ENCODE assay signal across 18 cellular contexts in genomic region chr17:37521821-37522220, GRCh38. TPM values are rescaled to one million over a fixed set of nuclear protein-coding genes. Genes with fewer than 3 reads are reported as not detected.
DNase-seq lines count a peak whose midpoint lies in the region; ATAC-seq and TF ChIP-seq lines count a peak whose summit lies in the region.
"Had no signal": no experiment of that assay in that cellular context is flagged by ENCODE, and none has a peak within 500 bp of the region (broad histone marks: within the 10 kb centered on the region; RNA-seq: fewer than 3 reads in every experiment).

No MANE protein-coding gene starts in this region.

- H3K36me3 Mint-ChIP-seq in activated naive CD8-positive, alpha-beta T cell = peaks cover 5% of the 10 kb centered on the region
- peaks cover 10% of the 10 kb centered on the region for H3K36me3 Mint-ChIP-seq in activated naive CD8-positive, alpha-beta T cell treated with anti-CD3 and anti-CD28 coated beads for 36 hours
- H3K36me3 Mint-ChIP-seq in H9 (ENCODE audit: insufficient read depth in 1 of 3, low read depth in 3 of 3) = peaks cover 3 to 42% (median 31%) of the 10 kb centered on the region in 3 experiments; a peak in 6 of 7 replicates
- H3K36me3 Mint-ChIP-seq in stimulated activated effector memory CD8-positive, alpha-beta T cell treated with anti-CD3 and anti-CD28 coated beads, Interleukin-12 subunit alpha, Interleukin-12 subunit beta, amount 100 ng/mL, for 72 hours = peaks cover 83% of the 10 kb centered on the region

- H3K79me1 ChIP-seq in H9 (ENCODE audit: insufficient read depth, low read depth, low read length, poor library complexity, severe bottlenecking) = no peaks in the 10 kb centered on the region

- no peak for TF ChIP-seq CTCF in H9 (conservative IDR thresholded peaks at IDR 0.05)
- no peak for TF ChIP-seq CTCF in left ventricle myocardium inferior (IDR thresholded peaks at IDR 0.05; ENCODE audit: borderline replicate concordance)

- no peak overlapping the region for H3K4me3 ChIP-seq in left ventricle myocardium inferior

- no peaks in the 10 kb centered on the region for H3K27me3 Mint-ChIP-seq in activated naive CD8-positive, alpha-beta T cell
- H3K27me3 Mint-ChIP-seq in activated naive CD8-positive, alpha-beta T cell treated with anti-CD3 and anti-CD28 coated beads for 36 hours = no peaks in the 10 kb centered on the region
- no peaks in the 10 kb centered on the region for H3K27me3 Mint-ChIP-seq in H9 (ENCODE audit: low read depth)

- no peak overlapping the region for H4K8ac ChIP-seq in H9 (replicated peaks; ENCODE audit: insufficient read length, low read depth, low read length)

- no peak overlapping the region for H3K9ac ChIP-seq in H9 (ENCODE audit: extremely low read depth, insufficient read length, low read length)
- H3K9ac ChIP-seq: KMS-11 had no signal

- no peak overlapping the region for H3K23ac ChIP-seq in H9 (ENCODE audit: insufficient read length, low read depth, low read length)

- no peak for DNase-seq in activated naive CD8-positive, alpha-beta T cell treated with anti-CD3 and anti-CD28 coated beads for 36 hours
- DNase-seq in H9 (no peak), left ventricle myocardium inferior (no peak), NCI-H1105 (lab: John Stamatoyannopoulos, UW) (no peak)
- DNase-seq in stimulated activated effector memory CD8-positive, alpha-beta T cell treated with anti-CD3 and anti-CD28 coated beads, Interleukin-12 subunit alpha, Interleukin-12 subunit beta, amount 100 ng/mL, for 72 hours (ENCODE audit: low spot score in 2 of 2) = no peak
- DNase-seq: AML-193, DMS 273 treated with DMSO at 0.1 percent for 48 hours, HFFc6, NCI-H1092, NCI-H187, NCI-H2171 treated with DMSO at 0.1 percent for 48 hours, NCI-H510A, NCI-H82, SHP77 had no signal

- H3K27ac Mint-ChIP-seq in activated naive CD8-positive, alpha-beta T cell = peak overlapping the region; percentile 50
- H3K27ac Mint-ChIP-seq in activated naive CD8-positive, alpha-beta T cell treated with anti-CD3 and anti-CD28 coated beads for 36 hours = no peak overlapping the region
- peak overlapping the region; percentile 2 to 65 (median 49); a peak in 4 of 7 replicates for H3K27ac Mint-ChIP-seq in H9
- peak overlapping the region; percentile 68 for H3K27ac Mint-ChIP-seq in stimulated activated effector memory CD8-positive, alpha-beta T cell treated with anti-CD3 and anti-CD28 coated beads, Interleukin-12 subunit alpha, Interleukin-12 subunit beta, amount 100 ng/mL, for 72 hours
- H3K27ac Mint-ChIP-seq: HFFc6 had no signal

- H3K56ac ChIP-seq in H9 (ENCODE audit: insufficient read length, low read depth, low read length) = no peak overlapping the region

- H3K79me2 ChIP-seq in H9 (ENCODE audit: insufficient read depth, low read length) = no peaks in the 10 kb centered on the region

- H4K5ac ChIP-seq in H9 (ENCODE audit: insufficient read length, low read depth, low read length) = no peak overlapping the region

- ATAC-seq in stimulated activated effector memory CD8-positive, alpha-beta T cell treated with anti-CD3 and anti-CD28 coated beads, Interleukin-12 subunit alpha, Interleukin-12 subunit beta, amount 100 ng/mL, for 72 hours = no peak
- no peak for ATAC-seq in GM18517 (IDR thresholded peaks at IDR 0.05; ENCODE audit: unreplicated experiment)
- ATAC-seq: Panc1 had no signal

- peaks cover 20% of the 10 kb centered on the region for H3K4me1 Mint-ChIP-seq in activated naive CD8-positive, alpha-beta T cell (ENCODE audit: low read depth)
- peaks cover 16% of the 10 kb centered on the region for H3K4me1 Mint-ChIP-seq in activated naive CD8-positive, alpha-beta T cell treated with anti-CD3 and anti-CD28 coated beads for 36 hours
- no peaks in the 10 kb centered on the region for H3K4me1 Mint-ChIP-seq in H9
- H3K4me1 Mint-ChIP-seq in stimulated activated effector memory CD8-positive, alpha-beta T cell treated with anti-CD3 and anti-CD28 coated beads, Interleukin-12 subunit alpha, Interleukin-12 subunit beta, amount 100 ng/mL, for 72 hours = peaks cover 26% of the 10 kb centered on the region

- no peak overlapping the region for H2BK5ac ChIP-seq in H9 (ENCODE audit: insufficient read length, low read length)

- no peaks in the 10 kb centered on the region for H4K20me1 ChIP-seq in H9 (ENCODE audit: control insufficient read depth, insufficient read depth, insufficient read length)

- no peak overlapping the region for H2AFZ ChIP-seq in H9 (ENCODE audit: low read length)

- no peak overlapping the region for H2AK5ac ChIP-seq in H9 (ENCODE audit: insufficient read length, low read length)

- H4K91ac ChIP-seq in H9 (ENCODE audit: insufficient read length, low read depth, low read length) = no peak overlapping the region

- no peak overlapping the region for H3K4ac ChIP-seq in H9 (ENCODE audit: low read depth, low read length)

- no peak overlapping the region for H3K4me3 Mint-ChIP-seq in activated naive CD8-positive, alpha-beta T cell
- H3K4me3 Mint-ChIP-seq in activated naive CD8-positive, alpha-beta T cell treated with anti-CD3 and anti-CD28 coated beads for 36 hours = no peak overlapping the region
- H3K4me3 Mint-ChIP-seq in H9 = no peak overlapping the region
- H3K4me3 Mint-ChIP-seq in stimulated activated effector memory CD8-positive, alpha-beta T cell treated with anti-CD3 and anti-CD28 coated beads, Interleukin-12 subunit alpha, Interleukin-12 subunit beta, amount 100 ng/mL, for 72 hours = no peak overlapping the region
- H3K4me3 Mint-ChIP-seq: HFFc6 had no signal

- no peak overlapping the region for H3K18ac ChIP-seq in H9 (ENCODE audit: insufficient read length, low read depth, low read length)

- H2BK12ac ChIP-seq in H9 (ENCODE audit: insufficient read length, low read depth, low read length) = no peak overlapping the region

- no peak overlapping the region for H2BK15ac ChIP-seq in H9 (ENCODE audit: low read depth, low read length)

- no peaks in the 10 kb centered on the region for H3K27me3 ChIP-seq in H9 (ENCODE audit: insufficient read depth, low read length)
- H3K27me3 ChIP-seq in left ventricle myocardium inferior (ENCODE audit: low read depth) = no peaks in the 10 kb centered on the region

- H3K14ac ChIP-seq in H9 (ENCODE audit: insufficient read depth, low read length) = no peak overlapping the region; the same call in 1 of the 2 replicates

- intact Hi-C loops in left ventricle myocardium inferior (cut with micrococcal nuclease) = no loop called here

- H3T11ph ChIP-seq in H9 (ENCODE audit: low read length) = no peak overlapping the region

- no peaks in the 10 kb centered on the region for H3K9me3 Mint-ChIP-seq in activated naive CD8-positive, alpha-beta T cell (ENCODE audit: low read depth)
- no peaks in the 10 kb centered on the region for H3K9me3 Mint-ChIP-seq in activated naive CD8-positive, alpha-beta T cell treated with anti-CD3 and anti-CD28 coated beads for 36 hours
- H3K9me3 Mint-ChIP-seq in H9 = no peaks in the 10 kb centered on the region
- H3K9me3 Mint-ChIP-seq in stimulated activated effector memory CD8-positive, alpha-beta T cell treated with anti-CD3 and anti-CD28 coated beads, Interleukin-12 subunit alpha, Interleukin-12 subunit beta, amount 100 ng/mL, for 72 hours = no peaks in the 10 kb centered on the region
- H3K9me3 Mint-ChIP-seq: HFFc6 had no signal

- no peak overlapping the region for H3K4me2 ChIP-seq in H9 (ENCODE audit: insufficient read depth, insufficient read length, low read length)
- H3K4me2 ChIP-seq: KMS-11 had no signal

- H3K27ac ChIP-seq in H9 (ENCODE audit: insufficient read length, low read depth, low read length) (no peak overlapping the region), left ventricle myocardium inferior (replicated peaks) (peak overlapping the region; percentile 40)
- H3K27ac ChIP-seq: KMS-11 had no signal

- H3K23me2 ChIP-seq in H9 (ENCODE audit: insufficient read length, low read depth, low read length, poor library complexity, severe bottlenecking) = no peaks in the 10 kb centered on the region

- no peak overlapping the region for H2BK120ac ChIP-seq in H9 (ENCODE audit: low read depth, low read length, poor library complexity, severe bottlenecking)

- WGBS in H9 (ENCODE audit: extremely low coverage, insufficient read length, low lambda C conversion rate) = no CpG with 5 or more reads among the region's 5 CpGs

- no peak overlapping the region for H2BK20ac ChIP-seq in H9 (ENCODE audit: low read depth, low read length, poor library complexity, severe bottlenecking)

- no peaks in the 10 kb centered on the region for H3K9me3 ChIP-seq in H9 (ENCODE audit: control insufficient read depth, low read depth, low read length)
- no peaks in the 10 kb centered on the region for H3K9me3 ChIP-seq in left ventricle myocardium inferior (replicated peaks)

- peaks cover 81% of the 10 kb centered on the region for H3K36me3 ChIP-seq in left ventricle myocardium inferior

- no peaks in the 10 kb centered on the region for H3K4me1 ChIP-seq in H9 (ENCODE audit: insufficient read depth, low read length)
- H3K4me1 ChIP-seq in left ventricle myocardium inferior = peaks cover 10% of the 10 kb centered on the region

RNA-seq across cellular contexts. Expression of gene DUSP14, which starts 32.1 kb away (rescaled TPM):
- total RNA-seq in activated naive CD8-positive, alpha-beta T cell treated with anti-CD3 and anti-CD28 coated beads for 36 hours = 10 to 100 TPM; 15.1 to 15.3 TPM
- total RNA-seq in H9 (2021) = 21.3 and 22.0 TPM in 2 replicates
- 18.1 TPM for total RNA-seq in left ventricle myocardium inferior
